Comparison of ENCODE assay signal across 27 cellular contexts in the genomic region with DNA sequence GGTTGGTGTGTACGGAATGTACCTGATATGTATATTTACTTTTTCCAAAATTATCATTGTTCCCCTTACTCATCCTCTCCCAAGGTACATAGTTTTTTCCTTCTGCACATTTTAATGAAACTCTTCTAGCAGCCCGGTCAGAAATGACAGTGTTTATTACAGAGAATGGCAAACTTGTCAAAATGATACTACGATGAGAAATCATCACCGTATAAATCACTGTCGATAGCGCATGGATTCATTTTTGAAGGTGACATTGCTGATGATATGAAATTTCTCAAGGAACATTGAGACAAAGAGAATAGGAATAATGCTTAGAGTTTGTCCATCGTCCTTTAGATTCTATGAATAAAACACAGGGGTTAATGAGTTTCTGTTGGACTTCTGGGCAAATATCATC. TPM values are rescaled to one million over a fixed set of nuclear protein-coding genes. Genes with fewer than 3 reads are reported as not detected.
"Had no signal": no experiment of that assay in that cellular context is flagged by ENCODE, and none has a peak within 500 bp of the region (broad histone marks: within the 10 kb centered on the region; RNA-seq: fewer than 3 reads in every experiment).

No MANE protein-coding gene starts in this region.

- FAIRE-seq: pancreas, small intestine had no signal

- DNase-seq: naive thymus-derived CD4-positive, alpha-beta T cell; natural killer cell; nucleus accumbens; pancreas; psoas muscle; right cardiac atrium; right lobe of liver; sigmoid colon; small intestine; spleen; stimulated activated CD4-positive, alpha-beta T cell treated with anti-CD3 and anti-CD28 coated beads, Interleukin-12 subunit alpha, Interleukin-12 subunit beta, amount 100 ng/mL, for 4 hours; stimulated activated CD4-positive, alpha-beta T cell treated with anti-CD3 and anti-CD28 coated beads, Interleukin-1b, Interleukin-23, amount 100 ng/mL, for 48 hours; stimulated activated CD4-positive, alpha-beta T cell treated with anti-CD3 and anti-CD28 coated beads, Interleukin-4, amount 100 ng/mL, for 1 hour; stimulated activated CD4-positive, alpha-beta T cell treated with anti-CD3 and anti-CD28 coated beads, Interleukin-4, amount 100 ng/mL, for 4 hours; stimulated activated CD8-positive, alpha-beta memory T cell treated with anti-CD3 and anti-CD28 coated beads, Interleukin-4, amount 100 ng/mL, for 48 hours; stimulated activated naive CD4-positive, alpha-beta T cell; stimulated activated naive CD8-positive, alpha-beta T cell treated with anti-CD3 and anti-CD28 coated beads, Interleukin-15, amount 100 ng/mL, for 72 hours; stimulated activated naive CD8-positive, alpha-beta T cell treated with anti-CD3 and anti-CD28 coated beads, Interleukin-15, Interleukin-2, amounts not matched to agents 100 U/mL and 50 U/mL, for 24 hours; substantia nigra; testis; tibial artery; transverse colon; upper lobe of right lung; uterus had no signal

- H3K27me3 ChIP-seq: neutrophil, pancreas, right lobe of liver, sigmoid colon, spleen, suprapubic skin, testis, tibial artery, transverse colon, upper lobe of right lung, uterus had no signal

- H3K4me3 ChIP-seq: pancreas, psoas muscle, right lobe of liver, sigmoid colon, spleen, suprapubic skin, testis, tibial artery, transverse colon, upper lobe of right lung, uterus had no signal

- H3K27ac ChIP-seq: neutrophil, pancreas, psoas muscle, sigmoid colon, spleen, suprapubic skin, testis, tibial artery, transverse colon, upper lobe of right lung, uterus had no signal

- H3K9me3 ChIP-seq: neutrophil, pancreas, psoas muscle, right lobe of liver, sigmoid colon, spleen, suprapubic skin, testis, tibial artery, transverse colon, upper lobe of right lung, uterus had no signal

- ATAC-seq: naive thymus-derived CD4-positive, alpha-beta T cell; natural killer cell; pancreas; psoas muscle; stimulated activated memory B cell treated with anti-CD40 and anti-IgM and Interleukin-4, amounts not matched to agents 10 μg/mL and 1 μg/mL and 100 μg/mL, for 72 hours; stimulated activated naive CD8-positive, alpha-beta T cell treated with anti-CD3 and anti-CD28 coated beads, Interleukin-15, amount 100 ng/mL, for 72 hours; stimulated activated naive CD8-positive, alpha-beta T cell treated with anti-CD3 and anti-CD28 coated beads, Interleukin-15, Interleukin-2, amounts not matched to agents 100 U/mL and 50 U/mL, for 24 hours; upper lobe of right lung had no signal

- H3K36me3 ChIP-seq: neutrophil, uterus had no signal

- H3K4me1 ChIP-seq: psoas muscle, spleen, suprapubic skin, testis, upper lobe of right lung, uterus had no signal

RNA-seq across cellular contexts. Expression of a gene that starts 30.6 kb away (rescaled TPM):
- polyA plus RNA-seq: naive thymus-derived CD4-positive, alpha-beta T cell had no signal

RNA-seq across cellular contexts. Expression of a gene that starts 41.6 kb away (rescaled TPM):
- polyA plus RNA-seq: naive thymus-derived CD4-positive, alpha-beta T cell had no signal
